In genomic region chr17:9890124-9890523, GRCh38 we compare ENCODE assay signal across 1 cellular context.
TF ChIP-seq lines count a peak whose summit lies in the region.

No MANE protein-coding gene starts in this region.

TF ChIP-seq in HEK293, 187 proteins besides CTCF, POLR2A, EP300 and RAD21 (continued from another document):
- TF ChIP-seq, protein P1, sequence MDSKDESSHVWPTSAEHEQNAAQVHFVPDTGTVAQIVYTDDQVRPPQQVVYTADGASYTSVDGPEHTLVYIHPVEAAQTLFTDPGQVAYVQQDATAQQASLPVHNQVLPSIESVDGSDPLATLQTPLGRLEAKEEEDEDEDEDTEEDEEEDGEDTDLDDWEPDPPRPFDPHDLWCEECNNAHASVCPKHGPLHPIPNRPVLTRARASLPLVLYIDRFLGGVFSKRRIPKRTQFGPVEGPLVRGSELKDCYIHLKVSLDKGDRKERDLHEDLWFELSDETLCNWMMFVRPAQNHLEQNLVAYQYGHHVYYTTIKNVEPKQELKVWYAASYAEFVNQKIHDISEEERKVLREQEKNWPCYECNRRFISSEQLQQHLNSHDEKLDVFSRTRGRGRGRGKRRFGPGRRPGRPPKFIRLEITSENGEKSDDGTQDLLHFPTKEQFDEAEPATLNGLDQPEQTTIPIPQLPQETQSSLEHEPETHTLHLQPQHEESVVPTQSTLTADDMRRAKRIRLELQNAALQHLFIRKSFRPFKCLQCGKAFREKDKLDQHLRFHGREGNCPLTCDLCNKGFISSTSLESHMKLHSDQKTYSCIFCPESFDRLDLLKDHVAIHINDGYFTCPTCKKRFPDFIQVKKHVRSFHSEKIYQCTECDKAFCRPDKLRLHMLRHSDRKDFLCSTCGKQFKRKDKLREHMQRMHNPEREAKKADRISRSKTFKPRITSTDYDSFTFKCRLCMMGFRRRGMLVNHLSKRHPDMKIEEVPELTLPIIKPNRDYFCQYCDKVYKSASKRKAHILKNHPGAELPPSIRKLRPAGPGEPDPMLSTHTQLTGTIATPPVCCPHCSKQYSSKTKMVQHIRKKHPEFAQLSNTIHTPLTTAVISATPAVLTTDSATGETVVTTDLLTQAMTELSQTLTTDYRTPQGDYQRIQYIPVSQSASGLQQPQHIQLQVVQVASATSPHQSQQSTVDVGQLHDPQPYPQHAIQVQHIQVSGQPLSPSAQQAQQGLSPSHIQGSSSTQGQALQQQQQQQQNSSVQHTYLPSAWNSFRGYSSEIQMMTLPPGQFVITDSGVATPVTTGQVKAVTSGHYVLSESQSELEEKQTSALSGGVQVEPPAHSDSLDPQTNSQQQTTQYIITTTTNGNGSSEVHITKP (tag by site-specific recombination; IDR thresholded peaks at IDR 0.05) = peak; percentile 95
- no peak for TF ChIP-seq REPIN1 (tag by site-specific recombination; IDR thresholded peaks at IDR 0.05; ENCODE audit: low read depth)
TF ChIP-seq in HEK293: peak in this region for 3.
